In genomic region chr9:137670391-137671195, GRCh38 we compare ENCODE assay signal across 1 cellular context.
TF ChIP-seq lines count a peak whose summit lies in the region.

No MANE protein-coding gene starts in this region.

TF ChIP-seq in HepG2, 621 proteins besides CTCF, POLR2A, EP300 and RAD21 (continued from another document and continues in another):
- TF ChIP-seq NR0B2 (CRISPR knock-in tag; IDR thresholded peaks at IDR 0.05) (peak; percentile 35; the same call in 1 of the 2 replicates), ZBTB34 (CRISPR knock-in tag; IDR thresholded peaks at IDR 0.05) (no peak), ZNF3 (CRISPR knock-in tag; IDR thresholded peaks at IDR 0.05) (no peak), TFE3 (CRISPR knock-in tag; IDR thresholded peaks at IDR 0.05) (peak; percentile 84), ZNF577 (CRISPR knock-in tag; IDR thresholded peaks at IDR 0.05; ENCODE audit: borderline replicate concordance, low read depth) (no peak), ZFYVE20 (CRISPR knock-in tag; IDR thresholded peaks at IDR 0.05; ENCODE audit: borderline replicate concordance, low read depth) (no peak), ZNF841 (CRISPR knock-in tag; IDR thresholded peaks at IDR 0.05; ENCODE audit: borderline replicate concordance) (no peak), ZNF512 (CRISPR knock-in tag; IDR thresholded peaks at IDR 0.05) (no peak), MXD4 (CRISPR knock-in tag; IDR thresholded peaks at IDR 0.05) (peak; percentile 95), SOX13 (IDR thresholded peaks at IDR 0.05) (0 out of 2 replicates have a peak, but pooled peaks have one; percentile 10), SOX13 (CRISPR knock-in tag; conservative IDR thresholded peaks at IDR 0.05 in 1 of 2, IDR thresholded peaks at IDR 0.05 in 1 of 2) (peak in 1 of 2 experiments; percentile 86; a peak in 2 of 4 replicates), MEIS1 (CRISPR knock-in tag; IDR thresholded peaks at IDR 0.05; ENCODE audit: borderline replicate concordance) (no peak), IKZF4 (CRISPR knock-in tag; IDR thresholded peaks at IDR 0.05; ENCODE audit: borderline replicate concordance, low read depth, not compliant biosample characterization) (no peak), ZNF274 (CRISPR knock-in tag; IDR thresholded peaks at IDR 0.05) (peak; percentile 53; the same call in 1 of the 2 replicates), ZBTB42 (CRISPR knock-in tag; IDR thresholded peaks at IDR 0.05) (no peak; the same call in 1 of the 2 replicates), TIGD3 (CRISPR knock-in tag; IDR thresholded peaks at IDR 0.05; ENCODE audit: borderline replicate concordance) (no peak), SNAPC2 (CRISPR knock-in tag; IDR thresholded peaks at IDR 0.05) (no peak), BRD4 (CRISPR knock-in tag; IDR thresholded peaks at IDR 0.05) (no peak), SIX1 (CRISPR knock-in tag; IDR thresholded peaks at IDR 0.05; ENCODE audit: borderline replicate concordance) (no peak), MEIS2 (CRISPR knock-in tag; IDR thresholded peaks at IDR 0.05) (peak; percentile 41; the same call in 1 of the 2 replicates), KLF6 (CRISPR knock-in tag; IDR thresholded peaks at IDR 0.05) (peak; percentile 72; the same call in 1 of the 2 replicates), MED1 (CRISPR knock-in tag; IDR thresholded peaks at IDR 0.05) (peak; percentile 86), ZNF251 (CRISPR knock-in tag; IDR thresholded peaks at IDR 0.05) (no peak), PRDM4 (CRISPR knock-in tag; IDR thresholded peaks at IDR 0.05; ENCODE audit: borderline replicate concordance) (no peak), POGK (CRISPR knock-in tag; conservative IDR thresholded peaks at IDR 0.05) (0 out of 2 replicates have a peak, but pooled peaks have one; percentile 57), ZNF800 (CRISPR knock-in tag; IDR thresholded peaks at IDR 0.05) (peak; percentile 76), ZNF235 (CRISPR knock-in tag; IDR thresholded peaks at IDR 0.05; ENCODE audit: borderline replicate concordance) (no peak), SRSF4 (IDR thresholded peaks at IDR 0.05; ENCODE audit: low read depth, low read length, poor library complexity, severe bottlenecking) (no peak), ZBTB43 (CRISPR knock-in tag; conservative IDR thresholded peaks at IDR 0.05) (peak; percentile 81; the same call in 1 of the 2 replicates), KDM3A (CRISPR knock-in tag; IDR thresholded peaks at IDR 0.05; ENCODE audit: low read depth) (peak; percentile 71; the same call in 1 of the 2 replicates), ZMAT3 (CRISPR knock-in tag; conservative IDR thresholded peaks at IDR 0.05) (no peak; the same call in 1 of the 2 replicates), CSRNP1 (CRISPR knock-in tag; IDR thresholded peaks at IDR 0.05) (no peak), ZNF670 (CRISPR knock-in tag; IDR thresholded peaks at IDR 0.05; ENCODE audit: borderline replicate concordance) (no peak), ZNF225 (CRISPR knock-in tag; IDR thresholded peaks at IDR 0.05) (peak; percentile 80), ZNF788 (CRISPR knock-in tag; IDR thresholded peaks at IDR 0.05; ENCODE audit: borderline replicate concordance) (peak; percentile 77; the same call in 1 of the 2 replicates), ZC3H4 (CRISPR knock-in tag; IDR thresholded peaks at IDR 0.05; ENCODE audit: borderline replicate concordance) (peak; percentile 32; the same call in 1 of the 2 replicates), ZNF724P (CRISPR knock-in tag; IDR thresholded peaks at IDR 0.05; ENCODE audit: borderline replicate concordance) (no peak), HCFC1 (IDR thresholded peaks at IDR 0.05; ENCODE audit: low read depth, low read length) (no peak), ZNF333 (CRISPR knock-in tag; IDR thresholded peaks at IDR 0.05; ENCODE audit: borderline replicate concordance) (no peak), ZMYM3 (CRISPR knock-in tag; IDR thresholded peaks at IDR 0.05) (peak; percentile 31), PHF21A (CRISPR knock-in tag; IDR thresholded peaks at IDR 0.05) (peak; percentile 88), KDM5A (IDR thresholded peaks at IDR 0.05; ENCODE audit: borderline replicate concordance, low read length) (no peak; the same call in 1 of the 2 replicates), MIER3 (CRISPR knock-in tag; IDR thresholded peaks at IDR 0.05; ENCODE audit: borderline replicate concordance) (0 out of 2 replicates have a peak, but pooled peaks have one; percentile 47), KDM6A (CRISPR knock-in tag; IDR thresholded peaks at IDR 0.05; ENCODE audit: low read depth) (0 out of 2 replicates have a peak, but pooled peaks have one; percentile 55), ZNF704 (CRISPR knock-in tag; IDR thresholded peaks at IDR 0.05; ENCODE audit: borderline replicate concordance) (no peak), ZBTB7B (CRISPR knock-in tag; IDR thresholded peaks at IDR 0.05) (no peak; the same call in 1 of the 2 replicates), SMAD3 (CRISPR knock-in tag; IDR thresholded peaks at IDR 0.05) (peak; percentile 76; the same call in 1 of the 2 replicates), ZFP1 (CRISPR knock-in tag; IDR thresholded peaks at IDR 0.05) (0 out of 2 replicates have a peak, but pooled peaks have one; percentile 29)
